8 cellular contexts compared by ENCODE assay signal in genomic region chr14:101965145-101965531, GRCh38. TPM values are rescaled to one million over a fixed set of nuclear protein-coding genes. Genes with fewer than 3 reads are reported as not detected.
DNase-seq lines count a peak whose midpoint lies in the region; ATAC-seq and TF ChIP-seq lines count a peak whose summit lies in the region.

No MANE protein-coding gene starts in this region.

- H3K36me3 ChIP-seq in right lobe of liver, result no peaks in the 10 kb centered on the region

- DNase-seq in NCI-H524 (lab: John Stamatoyannopoulos, UW), result peak; percentile 17 to 60
- no peak for DNase-seq in NCI-H524 treated with DMSO at 0.1 percent for 48 hours (lab: John Stamatoyannopoulos, UW)
- DNase-seq in NCI-H1694 treated with DMSO at 0.1 percent for 48 hours (lab: John Stamatoyannopoulos, UW), result peak; percentile 19
- DNase-seq in activated CD4-positive, alpha-beta T cell treated with anti-CD3 and anti-CD28 coated beads, Interleukin-2, amount 50 U/mL, for 24 hours (ENCODE audit: low read depth in 1 of 2, low spot score in 1 of 2), result peak; percentile 30 to 33
- DNase-seq in dermis blood vessel endothelial cell, result peak; percentile 75
- DNase-seq in right lobe of liver, result peak; percentile 68 to 78 (median 76)
- DNase-seq in stimulated activated CD4-positive, alpha-beta T cell treated with anti-CD3 and anti-CD28 coated beads, TNF-alpha, amount 100 ng/mL, for 48 hours (ENCODE audit: low read depth in 3 of 3), result peak in 2 of 3 donors; percentile 30 to 44

- TF ChIP-seq CTCF in right lobe of liver (IDR thresholded peaks at IDR 0.05), result no peak

- ATAC-seq in HG02840 (IDR thresholded peaks at IDR 0.05; ENCODE audit: low FRiP score, unreplicated experiment) (peak; percentile 31), right lobe of liver (peak; percentile 48 to 60 (median 56))

- intact Hi-C loops in right lobe of liver (cut with DNase I), result no loop called here

- peaks cover 0 to 32% (median 6%) of the 10 kb centered on the region in 4 donors for H3K4me1 ChIP-seq in right lobe of liver

- peak overlapping the region; percentile 97 to 99 (median 98) for H3K4me3 ChIP-seq in right lobe of liver

- no peak for TF ChIP-seq POLR2A in right lobe of liver (IDR thresholded peaks at IDR 0.05)

- WGBS in right lobe of liver (ENCODE audit: insufficient coverage, low coverage, low lambda C conversion rate, missing lambda C conversion rate), result no CpG with 5 or more reads among the region's 32 CpGs

- no peaks in the 10 kb centered on the region for H3K9me3 ChIP-seq in right lobe of liver

- H3K27ac ChIP-seq in right lobe of liver, result peak overlapping the region; percentile 85 to 93 (median 86)

- H3K27me3 ChIP-seq in right lobe of liver, result no peaks in the 10 kb centered on the region

RNA-seq across cellular contexts. Expression of gene DYNC1H1, which starts 0.8 kb away (rescaled TPM):
- total RNA-seq in dermis blood vessel endothelial cell (564 and 1,322 TPM in 2 replicates), right lobe of liver (100 to 1,000 TPM; 116 to 261 (median 161) TPM)
